In genomic region chr6:5305968-5306626, GRCh38 we compare ENCODE assay signal across 2 cellular contexts.
TF ChIP-seq lines count a peak whose summit lies in the region.

No MANE protein-coding gene starts in this region.

TF ChIP-seq in HEK293, 187 proteins besides CTCF, POLR2A, EP300 and RAD21 (continues in another document):
- TF ChIP-seq PRDM4 (tag by site-specific recombination; IDR thresholded peaks at IDR 0.05) (peak; percentile 79), ZFP37 (tag by site-specific recombination; IDR thresholded peaks at IDR 0.05) (peak; percentile 98), HIC1 (tag by site-specific recombination; IDR thresholded peaks at IDR 0.05) (no peak), ZSCAN30 (tag by site-specific recombination; IDR thresholded peaks at IDR 0.05) (peak; percentile 38; the same call in 1 of the 2 replicates), ZNF221 (tag by site-specific recombination; IDR thresholded peaks at IDR 0.05; ENCODE audit: borderline replicate concordance) (no peak), ZNF335 (tag by site-specific recombination; conservative IDR thresholded peaks at IDR 0.05) (peak; percentile 19; the same call in 1 of the 2 replicates), ZNF692 (tag by site-specific recombination; IDR thresholded peaks at IDR 0.05) (peak; percentile 21; the same call in 1 of the 2 replicates), FEZF1 (tag by site-specific recombination; IDR thresholded peaks at IDR 0.05) (peak; percentile 95), ZNF202 (tag by site-specific recombination; IDR thresholded peaks at IDR 0.05; ENCODE audit: borderline replicate concordance) (no peak), PRDM6 (tag by site-specific recombination; IDR thresholded peaks at IDR 0.05) (peak; percentile 77), ZNF843 (tag by site-specific recombination; IDR thresholded peaks at IDR 0.05) (peak; percentile 50; the same call in 1 of the 2 replicates), ZBTB20 (tag by site-specific recombination; IDR thresholded peaks at IDR 0.05) (0 out of 2 replicates have a peak, but pooled peaks have one; percentile 22), ZNF626 (tag by site-specific recombination; IDR thresholded peaks at IDR 0.05) (no peak), OVOL3 (tag by site-specific recombination; IDR thresholded peaks at IDR 0.05) (peak; percentile 43; the same call in 1 of the 2 replicates), ATF2 (tag by site-specific recombination; IDR thresholded peaks at IDR 0.05; ENCODE audit: low read depth) (0 out of 2 replicates have a peak, but pooled peaks have one; percentile 3), OSR2 (tag by site-specific recombination; IDR thresholded peaks at IDR 0.05) (peak; percentile 71), ZNF366 (tag by site-specific recombination; conservative IDR thresholded peaks at IDR 0.05) (no peak), ZBTB8A (tag by site-specific recombination; IDR thresholded peaks at IDR 0.05) (0 out of 2 replicates have a peak, but pooled peaks have one; percentile 18)

TF ChIP-seq in liver, 16 proteins besides CTCF, POLR2A, EP300 and RAD21 (continued from another document):
- TF ChIP-seq ZBTB33 (IDR thresholded peaks at IDR 0.05) (no peak), HNF4A (conservative IDR thresholded peaks at IDR 0.05) (peak; percentile 43 to 55), SP1 (IDR thresholded peaks at IDR 0.05) (peak; percentile 22), NR2F2 (IDR thresholded peaks at IDR 0.05) (no peak), RXRA (IDR thresholded peaks at IDR 0.05) (no peak)
